In the genomic region with DNA sequence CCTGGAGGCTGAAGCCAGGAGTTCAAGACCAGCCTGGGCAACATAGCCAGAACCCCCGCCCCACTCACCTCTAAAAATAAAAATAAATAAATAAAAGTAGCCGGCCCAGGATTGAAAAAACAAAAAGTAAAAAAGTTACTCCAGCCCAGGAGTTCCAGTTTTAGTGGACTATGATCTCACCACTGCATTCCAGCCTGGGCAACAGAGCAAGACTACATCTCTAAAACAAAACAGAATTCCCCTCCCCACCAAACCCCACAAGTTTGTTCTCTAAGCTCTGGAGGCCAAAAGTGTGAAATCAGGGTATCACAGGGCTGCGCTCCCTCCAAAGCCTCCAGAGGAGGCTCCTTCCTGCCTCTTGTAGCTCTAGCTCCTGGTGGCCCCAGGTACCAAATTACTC, we compare ENCODE assay signal across 12 cellular contexts. TPM values are rescaled to one million over a fixed set of nuclear protein-coding genes. Genes with fewer than 3 reads are reported as not detected.
DNase-seq lines count a peak whose midpoint lies in the region; ATAC-seq and TF ChIP-seq lines count a peak whose summit lies in the region.
"Had no signal": no experiment of that assay in that cellular context is flagged by ENCODE, and none has a peak within 500 bp of the region (broad histone marks: within the 10 kb centered on the region; RNA-seq: fewer than 3 reads in every experiment).

No MANE protein-coding gene starts in this region.

- ATAC-seq in stimulated activated memory B cell treated with anti-CD40 and anti-IgM and Interleukin-4, amounts not matched to agents 10 μg/mL and 1 μg/mL and 100 μg/mL, for 72 hours: no peak
- ATAC-seq in HG03565 (IDR thresholded peaks at IDR 0.05; ENCODE audit: unreplicated experiment) (no peak), GM18498 (IDR thresholded peaks at IDR 0.05; ENCODE audit: unreplicated experiment) (no peak)

- H3K36me3 Mint-ChIP-seq in activated T-cell treated with anti-CD3 and anti-CD28 coated beads, Interleukin-2, amount 50 U/mL, for 24 hours (ENCODE audit: low read depth): peaks cover 27% of the 10 kb centered on the region
- H3K36me3 Mint-ChIP-seq in stimulated activated memory B cell treated with anti-CD40 and anti-IgM and Interleukin-4, amounts not matched to agents 10 μg/mL and 1 μg/mL and 100 μg/mL, for 72 hours: peaks cover 26% of the 10 kb centered on the region

- TF ChIP-seq CTCF in RWPE1 (conservative IDR thresholded peaks at IDR 0.05; ENCODE audit: low read depth) (no peak), epithelial cell of proximal tubule (conservative IDR thresholded peaks at IDR 0.05; ENCODE audit: low read depth, low read length) (no peak)

- H3K9me3 Mint-ChIP-seq in activated T-cell treated with anti-CD3 and anti-CD28 coated beads, Interleukin-2, amount 50 U/mL, for 24 hours: no peaks in the 10 kb centered on the region
- peaks cover 5% of the 10 kb centered on the region for H3K9me3 Mint-ChIP-seq in stimulated activated memory B cell treated with anti-CD40 and anti-IgM and Interleukin-4, amounts not matched to agents 10 μg/mL and 1 μg/mL and 100 μg/mL, for 72 hours

- peak overlapping the region; percentile 50 for H3K27ac Mint-ChIP-seq in activated T-cell treated with anti-CD3 and anti-CD28 coated beads, Interleukin-2, amount 50 U/mL, for 24 hours
- H3K27ac Mint-ChIP-seq in stimulated activated memory B cell treated with anti-CD40 and anti-IgM and Interleukin-4, amounts not matched to agents 10 μg/mL and 1 μg/mL and 100 μg/mL, for 72 hours: no peak overlapping the region

- POLR2A ChIA-PET in RWPE1 (lab: Yijun Ruan, JAX; ENCODE audit: low non-redundant PET): interaction anchor here (0.6 kb wide), 2 partner anchors 18 to 39 kb away, joined by 3 read pairs; no protein-coding TSS in a partner anchor

- peak overlapping the region; percentile 96 for H3K27ac ChIP-seq in RWPE1
- H3K27ac ChIP-seq: SJSA1 had no signal

- DNase-seq in activated T-cell treated with anti-CD3 and anti-CD28 coated beads, Interleukin-2, amount 50 U/mL, for 24 hours: no peak
- no peak for DNase-seq in activated T-cell treated with anti-CD3 and anti-CD28 coated beads for 4 hours
- no peak for DNase-seq in RWPE1 (ENCODE audit: low spot score)
- DNase-seq in epithelial cell of proximal tubule (ENCODE audit: low read depth): peak; percentile 10
- no peak for DNase-seq in midbrain (lab: John Stamatoyannopoulos, UW)

- CTCF ChIA-PET in RWPE1 (lab: Yijun Ruan, JAX): interaction anchor here (0.7 kb wide), 2 partner anchors 80 to 136 kb away, joined by 3 read pairs; no protein-coding TSS in a partner anchor

- H3K4me3 Mint-ChIP-seq in activated T-cell treated with anti-CD3 and anti-CD28 coated beads, Interleukin-2, amount 50 U/mL, for 24 hours: peak overlapping the region; percentile 84
- H3K4me3 Mint-ChIP-seq in stimulated activated memory B cell treated with anti-CD40 and anti-IgM and Interleukin-4, amounts not matched to agents 10 μg/mL and 1 μg/mL and 100 μg/mL, for 72 hours: peak overlapping the region; percentile 84

- peak overlapping the region; percentile 91 for H3K4me3 ChIP-seq in epithelial cell of proximal tubule (ENCODE audit: low read depth, low read length)

- peaks cover 63% of the 10 kb centered on the region for H3K4me1 Mint-ChIP-seq in activated T-cell treated with anti-CD3 and anti-CD28 coated beads, Interleukin-2, amount 50 U/mL, for 24 hours (ENCODE audit: low read depth)
- H3K4me1 Mint-ChIP-seq in stimulated activated memory B cell treated with anti-CD40 and anti-IgM and Interleukin-4, amounts not matched to agents 10 μg/mL and 1 μg/mL and 100 μg/mL, for 72 hours: peaks cover 60% of the 10 kb centered on the region

- H3K27me3 Mint-ChIP-seq in activated T-cell treated with anti-CD3 and anti-CD28 coated beads, Interleukin-2, amount 50 U/mL, for 24 hours: no peaks in the 10 kb centered on the region
- no peaks in the 10 kb centered on the region for H3K27me3 Mint-ChIP-seq in stimulated activated memory B cell treated with anti-CD40 and anti-IgM and Interleukin-4, amounts not matched to agents 10 μg/mL and 1 μg/mL and 100 μg/mL, for 72 hours

RNA-seq across cellular contexts. Expression of a gene that starts 1.7 kb away (rescaled TPM):
- total RNA-seq in epithelial cell of proximal tubule: 10.8 and 13.9 TPM in 2 replicates

RNA-seq across cellular contexts. Expression of a gene that starts 34.3 kb away (rescaled TPM):
- total RNA-seq in epithelial cell of proximal tubule: 10.4 and 25.5 TPM in 2 replicates

RNA-seq across cellular contexts. Expression of a gene that starts 40.5 kb away (rescaled TPM):
- 0.22 TPM in 1 of 2 replicates, not detected in the other for total RNA-seq in epithelial cell of proximal tubule
- total RNA-seq: endothelial cell of umbilical vein, sciatic nerve, SJSA1, thyroid gland had no signal

RNA-seq across cellular contexts. Expression of a gene that starts 49.5 kb away (rescaled TPM):
- 102 and 128 TPM in 2 replicates for total RNA-seq in epithelial cell of proximal tubule
